ENCODE assay signal across 2 cellular contexts in the genomic region with DNA sequence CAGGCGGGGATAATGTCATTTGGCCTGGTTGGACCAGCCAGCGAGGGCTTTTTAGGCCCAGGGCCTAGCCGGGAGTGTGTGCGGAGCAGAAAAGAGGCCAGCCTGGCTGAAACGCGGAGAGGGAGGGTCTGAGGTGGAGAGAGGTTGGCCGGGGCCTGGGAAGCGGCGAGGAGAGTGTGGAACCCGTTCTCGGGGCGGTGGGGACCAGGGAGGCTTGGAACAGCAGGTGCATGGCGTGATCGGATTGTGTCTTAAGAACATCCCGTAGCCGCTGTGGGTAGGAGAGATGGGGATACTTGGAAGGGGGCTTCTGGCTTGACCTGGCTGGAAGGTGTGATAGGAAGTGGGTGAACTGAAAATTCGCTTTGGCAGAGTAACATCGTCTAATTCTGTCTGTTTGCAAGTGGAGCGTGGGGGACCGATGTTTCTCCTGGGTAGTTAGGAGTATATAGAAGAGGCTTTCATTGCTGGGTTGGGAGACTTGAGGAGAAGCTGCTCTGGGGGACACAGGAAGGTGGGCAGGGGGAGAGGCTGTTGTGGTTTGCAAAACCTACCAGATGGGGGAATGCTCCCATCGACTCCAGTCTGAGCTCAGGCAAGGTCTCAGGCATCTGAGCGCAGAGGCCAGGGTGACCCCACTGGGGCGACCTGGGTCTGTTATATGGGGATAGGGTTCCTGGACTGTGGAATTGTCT.
TF ChIP-seq lines count a peak whose summit lies in the region.

No MANE protein-coding gene starts in this region.

TF ChIP-seq in HCT116, 20 proteins besides CTCF, POLR2A, EP300 and RAD21:
- TF ChIP-seq ELF1 (IDR thresholded peaks at IDR 0.05; ENCODE audit: borderline replicate concordance, low read depth) = no peak
- TF ChIP-seq ZBTB33 (IDR thresholded peaks at IDR 0.05; ENCODE audit: extremely low read depth, insufficient replicate concordance, low read length) = no peak
- TF ChIP-seq, protein P1, sequence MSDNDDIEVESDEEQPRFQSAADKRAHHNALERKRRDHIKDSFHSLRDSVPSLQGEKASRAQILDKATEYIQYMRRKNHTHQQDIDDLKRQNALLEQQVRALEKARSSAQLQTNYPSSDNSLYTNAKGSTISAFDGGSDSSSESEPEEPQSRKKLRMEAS (IDR thresholded peaks at IDR 0.05) = no peak
- no peak for TF ChIP-seq SRF (IDR thresholded peaks at IDR 0.05; ENCODE audit: low read depth)
- no peak for TF ChIP-seq POLR2AphosphoS5 (IDR thresholded peaks at IDR 0.05; ENCODE audit: low read depth, low read length)
- TF ChIP-seq, protein P2, sequence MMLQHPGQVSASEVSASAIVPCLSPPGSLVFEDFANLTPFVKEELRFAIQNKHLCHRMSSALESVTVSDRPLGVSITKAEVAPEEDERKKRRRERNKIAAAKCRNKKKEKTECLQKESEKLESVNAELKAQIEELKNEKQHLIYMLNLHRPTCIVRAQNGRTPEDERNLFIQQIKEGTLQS (IDR thresholded peaks at IDR 0.05) = no peak
- no peak for TF ChIP-seq EZH2 (IDR thresholded peaks at IDR 0.05)
- TF ChIP-seq ZFX (IDR thresholded peaks at IDR 0.05) = no peak
- no peak for TF ChIP-seq SP1 (IDR thresholded peaks at IDR 0.05; ENCODE audit: low read depth)
- no peak for TF ChIP-seq TCF7L2 (IDR thresholded peaks at IDR 0.05; ENCODE audit: borderline replicate concordance, extremely low read depth, insufficient read depth, insufficient read length)
- no peak for TF ChIP-seq FOSL1 (IDR thresholded peaks at IDR 0.05; ENCODE audit: low read depth)
- no peak for TF ChIP-seq CEBPB (IDR thresholded peaks at IDR 0.05; ENCODE audit: low read depth)
- TF ChIP-seq REST (IDR thresholded peaks at IDR 0.05; ENCODE audit: low read depth) = no peak
- TF ChIP-seq EGR1 (IDR thresholded peaks at IDR 0.05; ENCODE audit: low read depth) = no peak
- no peak for TF ChIP-seq YY1 (IDR thresholded peaks at IDR 0.05; ENCODE audit: extremely low read depth, insufficient replicate concordance, low read depth, low read length)
- TF ChIP-seq EZH2phosphoT487 (IDR thresholded peaks at IDR 0.05; ENCODE audit: borderline replicate concordance) = no peak
- TF ChIP-seq CBX3 (IDR thresholded peaks at IDR 0.05; ENCODE audit: low read depth) = no peak

TF ChIP-seq in GM12878, 131 proteins besides CTCF, POLR2A, EP300 and RAD21:
- TF ChIP-seq RUNX3 (IDR thresholded peaks at IDR 0.05; ENCODE audit: low read length) (peak; percentile 35; the same call in 1 of the 2 replicates), LARP7 (IDR thresholded peaks at IDR 0.05) (no peak), CBFB (IDR thresholded peaks at IDR 0.05; ENCODE audit: low read depth) (no peak), WRNIP1 (IDR thresholded peaks at IDR 0.05; ENCODE audit: borderline replicate concordance, low read depth, low read length) (peak; percentile 27; the same call in 1 of the 2 replicates), MLLT1 (IDR thresholded peaks at IDR 0.05) (peak; percentile 65; the same call in 1 of the 2 replicates), YBX1 (IDR thresholded peaks at IDR 0.05) (no peak)
